In the genomic region with DNA sequence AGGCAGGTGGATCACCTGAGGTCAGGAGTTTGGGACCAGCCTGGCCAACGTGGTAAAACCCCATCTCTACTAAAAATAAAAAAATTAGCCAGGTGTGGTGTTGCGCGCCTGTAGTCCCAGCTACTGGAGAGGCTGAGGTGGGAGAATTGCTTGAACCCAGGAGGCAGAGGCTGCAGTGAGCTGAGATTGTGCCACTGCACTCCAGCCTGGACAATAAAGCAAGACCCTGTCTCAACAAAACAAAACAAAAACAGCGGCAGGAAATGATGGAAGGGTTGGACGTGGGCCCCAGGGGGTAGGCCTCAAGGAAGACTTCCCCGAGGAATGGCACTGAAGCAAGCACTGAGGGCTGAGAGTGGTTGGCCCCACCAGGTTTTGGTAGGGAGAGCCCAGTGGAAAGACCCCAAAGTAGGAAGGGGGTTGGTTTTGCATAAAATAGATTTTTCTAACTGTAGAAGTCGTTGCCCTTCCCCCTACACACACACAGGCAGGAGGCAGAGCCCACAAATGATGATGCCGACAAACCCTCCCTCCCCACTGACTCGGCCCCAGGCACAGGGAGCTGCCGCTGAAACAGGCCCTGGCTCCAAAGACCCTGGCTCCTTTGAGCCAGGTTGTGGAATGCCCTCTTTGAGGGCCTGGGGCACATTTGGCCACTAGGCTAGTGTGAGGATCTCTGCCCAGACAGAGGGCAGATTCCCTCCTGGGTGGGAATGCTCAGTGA, we compare ENCODE assay signal across 1 cellular context.
TF ChIP-seq lines count a peak whose summit lies in the region.

No MANE protein-coding gene starts in this region.

TF ChIP-seq in WTC11, 78 proteins besides CTCF, POLR2A, EP300 and RAD21 (continued from another document):
- no peak for TF ChIP-seq ARID4B (CRISPR knock-in tag; IDR thresholded peaks at IDR 0.05; ENCODE audit: borderline replicate concordance)
TF ChIP-seq in WTC11: peak in this region for 1.
